1 cellular context compared by ENCODE assay signal in genomic region chr5:131160134-131160533, GRCh38.
TF ChIP-seq lines count a peak whose summit lies in the region.

No MANE protein-coding gene starts in this region.

TF ChIP-seq in liver, 16 proteins besides CTCF, POLR2A, EP300 and RAD21:
- TF ChIP-seq FOXA2 (IDR thresholded peaks at IDR 0.05) (peak; percentile 29), REST (IDR thresholded peaks at IDR 0.05) (no peak), FOXA1 (IDR thresholded peaks at IDR 0.05) (no peak)
